18 cellular contexts compared by ENCODE assay signal in the genomic region with DNA sequence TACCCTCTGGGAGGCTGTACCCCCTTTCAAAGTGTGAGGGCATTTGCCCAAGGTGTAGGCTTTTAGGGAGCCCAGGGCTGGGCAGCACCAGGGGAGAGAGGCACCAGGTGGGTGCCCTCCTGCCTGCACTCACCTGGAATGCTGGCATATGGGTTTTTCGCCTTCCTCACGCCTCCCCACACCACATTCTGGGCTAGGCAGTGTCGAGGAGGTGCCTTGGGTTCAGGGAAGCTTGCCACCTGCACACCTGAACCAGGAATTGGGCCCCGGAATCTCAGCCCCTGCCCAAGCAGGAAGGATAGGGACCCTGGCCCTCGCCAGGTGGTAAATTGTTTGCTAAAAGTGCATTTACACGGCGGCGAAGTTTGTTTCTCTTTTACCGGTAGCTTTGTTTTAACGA. TPM values are rescaled to one million over a fixed set of nuclear protein-coding genes. Genes with fewer than 3 reads are reported as not detected.
"Had no signal": no experiment of that assay in that cellular context is flagged by ENCODE, and none has a peak within 500 bp of the region (broad histone marks: within the 10 kb centered on the region; RNA-seq: fewer than 3 reads in every experiment).

No MANE protein-coding gene starts in this region.

- H3K4me3 Mint-ChIP-seq: activated B cell treated with CpG ODN at 0.5 μM for 24 hours; activated naive CD8-positive, alpha-beta T cell; stimulated activated naive CD8-positive, alpha-beta T cell treated with anti-CD3 and anti-CD28 coated beads, Interleukin-15, Interleukin-2, amounts not matched to agents 100 ng/mL and 50 ng/mL, for 24 hours had no signal

- H3K4me1 ChIP-seq: colonic mucosa had no signal

- H3K9me3 Mint-ChIP-seq: activated B cell treated with CpG ODN at 0.5 μM for 24 hours; activated T-cell treated with anti-CD3 and anti-CD28 coated beads, Interleukin-2, amount 50 U/mL, for 72 hours; stimulated activated naive CD8-positive, alpha-beta T cell treated with anti-CD3 and anti-CD28 coated beads, Interleukin-15, Interleukin-2, amounts not matched to agents 100 ng/mL and 50 ng/mL, for 24 hours had no signal

- H3K36me3 Mint-ChIP-seq: activated naive CD8-positive, alpha-beta T cell had no signal

- H3K36me3 ChIP-seq: colonic mucosa, esophagus squamous epithelium, neutrophil, upper lobe of left lung had no signal

- H3K9me3 ChIP-seq: body of pancreas, colonic mucosa, esophagus squamous epithelium, neutrophil, upper lobe of left lung had no signal

- ATAC-seq: activated T-cell treated with anti-CD3 and anti-CD28 coated beads, Interleukin-2, amount 50 U/mL, for 72 hours; body of pancreas; left cardiac atrium had no signal

- H3K27ac ChIP-seq: body of pancreas, colonic mucosa, esophagus squamous epithelium, neutrophil, skin epidermis, upper lobe of left lung had no signal

- H3K4me3 ChIP-seq: body of pancreas, colonic mucosa, esophagus squamous epithelium, lung, skin epidermis, upper lobe of left lung had no signal

- DNase-seq: activated B cell treated with CpG ODN at 0.5 μM for 24 hours; activated CD8-positive, alpha-beta memory T cell treated with anti-CD3 and anti-CD28 coated beads, Interleukin-2, amount 50 U/mL, for 48 hours; activated gamma-delta T cell treated with Interleukin-2 at 50 U/mL for 16 hours; activated T-cell treated with anti-CD3 and anti-CD28 coated beads, Interleukin-2, amount 50 U/mL, for 72 hours; amygdala; central memory CD4-positive, alpha-beta T cell; colonic mucosa; esophagus squamous epithelium; hypothalamus; left cardiac atrium; stimulated activated CD4-positive, alpha-beta T cell treated with anti-CD3 and anti-CD28 coated beads, Interleukin-4, amount 100 ng/mL, for 24 hours; upper lobe of left lung had no signal

- H3K27ac Mint-ChIP-seq: activated B cell treated with CpG ODN at 0.5 μM for 24 hours; activated naive CD8-positive, alpha-beta T cell; activated T-cell treated with anti-CD3 and anti-CD28 coated beads, Interleukin-2, amount 50 U/mL, for 72 hours; stimulated activated naive CD8-positive, alpha-beta T cell treated with anti-CD3 and anti-CD28 coated beads, Interleukin-15, Interleukin-2, amounts not matched to agents 100 ng/mL and 50 ng/mL, for 24 hours had no signal

RNA-seq across cellular contexts. Expression of a gene that starts 5.1 kb away (rescaled TPM):
- total RNA-seq: activated B cell treated with CpG ODN at 0.5 μM for 24 hours had no signal
